8 cellular contexts compared by ENCODE assay signal in the genomic region with DNA sequence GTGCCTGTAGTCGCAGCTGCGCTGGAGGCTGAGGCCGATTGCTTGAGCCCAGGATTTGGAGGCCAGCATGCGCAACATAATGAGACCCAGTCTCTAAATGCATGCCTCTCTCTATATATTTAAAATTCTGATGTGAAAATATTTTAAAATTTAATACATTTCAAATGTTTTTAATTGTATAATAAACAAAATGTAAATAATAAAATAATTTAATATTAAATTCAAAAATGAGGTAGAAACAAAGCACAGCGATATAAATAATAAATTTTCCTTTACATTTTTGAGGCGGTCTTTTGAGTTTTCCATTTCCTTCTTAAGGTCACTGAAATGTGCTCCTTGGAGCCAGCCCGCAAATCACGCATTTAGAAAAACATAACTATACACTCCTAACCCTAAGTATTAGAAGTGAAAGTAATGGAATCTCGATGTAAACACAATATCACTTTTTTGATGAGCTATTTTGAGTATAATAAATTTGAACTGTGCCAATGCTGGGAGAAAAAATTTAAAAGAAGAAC. TPM values are rescaled to one million over a fixed set of nuclear protein-coding genes. Genes with fewer than 3 reads are reported as not detected.
DNase-seq lines count a peak whose midpoint lies in the region; ATAC-seq and TF ChIP-seq lines count a peak whose summit lies in the region.

No MANE protein-coding gene starts in this region.

- no peaks in the 10 kb centered on the region for H3K9me3 ChIP-seq in mucosa of descending colon

- TF ChIP-seq CTCF in astrocyte of the cerebellum (IDR thresholded peaks at IDR 0.05; ENCODE audit: low read depth, low read length, missing control alignments) (no peak), mucosa of descending colon (IDR thresholded peaks at IDR 0.05) (no peak)

- intact Hi-C loops in activated naive CD4-positive, alpha-beta T cell treated with anti-CD3 and anti-CD28 coated beads for 36 hours (cut with micrococcal nuclease), result loop anchor here (1.0 to 5.0 kb wide), 5 partner anchors 46 to 1068 kb away; partner anchors contain the start of genes CCDC6 and SLC16A9
- intact Hi-C loops in mucosa of descending colon (cut with DNase I, micrococcal nuclease), result no loop called here

- peaks cover 11% of the 10 kb centered on the region for H3K4me1 ChIP-seq in mucosa of descending colon (ENCODE audit: low read depth)

- H3K27ac Mint-ChIP-seq in activated naive CD4-positive, alpha-beta T cell treated with anti-CD3 and anti-CD28 coated beads for 36 hours, result peak overlapping the region; percentile 97

- no peaks in the 10 kb centered on the region for H3K9me3 Mint-ChIP-seq in activated naive CD4-positive, alpha-beta T cell treated with anti-CD3 and anti-CD28 coated beads for 36 hours

- in situ Hi-C loops in astrocyte of the cerebellum (cut with HindIII; ENCODE audit: low sequenced_read_pairs), result no loop called here

- ATAC-seq in HG03175 (IDR thresholded peaks at IDR 0.05; ENCODE audit: unreplicated experiment) (peak; percentile 5), mucosa of descending colon (peak; percentile 1)

- H3K4me3 ChIP-seq in astrocyte of the cerebellum (ENCODE audit: low read depth, low read length) (peak overlapping the region; percentile 69), mucosa of descending colon (peak overlapping the region; percentile 38)

- H3K4me3 Mint-ChIP-seq in activated naive CD4-positive, alpha-beta T cell treated with anti-CD3 and anti-CD28 coated beads for 36 hours, result peak overlapping the region; percentile 99

- H3K27me3 Mint-ChIP-seq in activated naive CD4-positive, alpha-beta T cell treated with anti-CD3 and anti-CD28 coated beads for 36 hours (ENCODE audit: low read depth), result no peaks in the 10 kb centered on the region

- peaks cover 21% of the 10 kb centered on the region for H3K4me1 Mint-ChIP-seq in activated naive CD4-positive, alpha-beta T cell treated with anti-CD3 and anti-CD28 coated beads for 36 hours (ENCODE audit: low read depth)

- no peaks in the 10 kb centered on the region for H3K36me3 ChIP-seq in mucosa of descending colon (ENCODE audit: low read depth)

- CTCF ChIA-PET in activated naive CD4-positive, alpha-beta T cell treated with anti-CD3 and anti-CD28 coated beads for 36 hours (lab: Charles Lee), result interaction anchor here (1.1 to 1.8 kb wide), 2 partner anchors 8 to 44 kb away, joined by 3 to 7 read pairs; no protein-coding TSS in a partner anchor

- DNase-seq in activated naive CD4-positive, alpha-beta T cell treated with anti-CD3 and anti-CD28 coated beads for 36 hours, result no peak
- no peak for DNase-seq in activated naive CD4-positive, alpha-beta T cell treated with anti-CD3 and anti-CD28 coated beads, Interleukin-2, amount 50 U/mL, for 16 hours
- no peak for DNase-seq in astrocyte of the cerebellum (ENCODE audit: low read depth)
- no peak for DNase-seq in mucosa of descending colon
- no peak for DNase-seq in NCI-H345 (lab: John Stamatoyannopoulos, UW)
- DNase-seq in GM19240 (ENCODE audit: insufficient read length, low spot score), result no peak
- DNase-seq in retina, result no peak

- H3K36me3 Mint-ChIP-seq in activated naive CD4-positive, alpha-beta T cell treated with anti-CD3 and anti-CD28 coated beads for 36 hours (ENCODE audit: low read depth), result peaks cover 26% of the 10 kb centered on the region

RNA-seq across cellular contexts. Expression of gene CDK1, which starts 0.5 kb away (rescaled TPM):
- total RNA-seq in activated naive CD4-positive, alpha-beta T cell treated with anti-CD3 and anti-CD28 coated beads for 36 hours, result 100 to 1,000 TPM; 173 to 180 TPM
- 10 to 100 TPM in 1 of 3 donors, 1 to 10 TPM in 2; 2.7 to 21.2 (median 6.6) TPM for total RNA-seq in mucosa of descending colon

Comparison
In these comparisons a context has a peak if more than half of its experiments do, and no peak if none do; other contexts are left out.
1. RNA of gene CDK1, which starts 0.5 kb away (total RNA-seq): 173 to 180 TPM in activated naive CD4-positive, alpha-beta T cell treated with anti-CD3 and anti-CD28 coated beads for 36 hours; 2.7 to 21.2 TPM in mucosa of descending colon; every median in the first group is over 4 times any median in the second.